Comparison of ENCODE assay signal across 33 cellular contexts in the genomic region with DNA sequence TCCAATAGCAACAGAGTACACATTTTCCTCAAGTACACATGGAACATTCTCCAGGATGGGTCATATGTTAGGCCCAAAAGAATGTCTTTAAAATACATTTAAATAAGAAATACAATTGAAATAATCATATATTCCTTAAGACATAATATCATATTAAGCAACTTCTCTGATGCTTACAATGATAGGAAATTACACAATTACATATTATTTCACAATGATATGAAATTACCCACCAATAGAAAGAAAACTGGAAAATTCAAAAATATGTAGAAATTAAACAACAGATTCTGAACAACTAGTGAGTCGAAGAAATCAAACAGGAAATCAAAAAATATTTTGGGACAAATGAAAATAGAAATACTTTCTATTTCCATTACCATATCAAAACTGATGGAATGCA. TPM values are rescaled to one million over a fixed set of nuclear protein-coding genes. Genes with fewer than 3 reads are reported as not detected.
"Had no signal": no experiment of that assay in that cellular context is flagged by ENCODE, and none has a peak within 500 bp of the region (broad histone marks: within the 10 kb centered on the region; RNA-seq: fewer than 3 reads in every experiment).

No MANE protein-coding gene starts in this region.

- FAIRE-seq: bronchial epithelial cell had no signal

- DNase-seq: activated B cell treated with CpG ODN at 0.5 μM for 24 hours; activated CD4-positive, alpha-beta memory T cell treated with anti-CD3 and anti-CD28 coated beads for 36 hours; activated CD4-positive, alpha-beta T cell treated with anti-CD3 and anti-CD28 coated beads for 4 hours; activated CD4-positive, alpha-beta T cell treated with anti-CD3 and anti-CD28 coated beads, Interleukin-2, amount 50 U/mL, for 1 hour; activated CD4-positive, CD25-positive, alpha-beta regulatory T cell treated with anti-CD3 and anti-CD28 coated beads, Interleukin-2, amount 50 U/mL, for 72 hours; activated CD8-positive, alpha-beta memory T cell treated with anti-CD3 and anti-CD28 coated beads, Interleukin-2, amount 50 U/mL, for 4 hours; activated gamma-delta T cell treated with Interleukin-2 at 50 U/mL for 16 hours; activated naive CD4-positive, alpha-beta T cell treated with anti-CD3 and anti-CD28 coated beads for 36 hours; activated T-cell treated with anti-CD3 and anti-CD28 coated beads for 4 hours; activated T-cell treated with anti-CD3 and anti-CD28 coated beads, Interleukin-2, amount 50 U/mL, for 4 hours; anterior cingulate cortex; caudate nucleus; cerebellar nuclear complex; NCI-H1048; NCI-H1105 treated with DMSO at 0.1 percent for 48 hours; NCI-H1436; NCI-H1694 treated with DMSO at 0.1 percent for 48 hours; NCI-H2029; NCI-H345; NCI-H524 treated with DMSO at 0.1 percent for 48 hours; NCI-H748 treated with DMSO at 0.1 percent for 48 hours; NK-92 treated with Interleukin-12 subunit alpha and Interleukin-12 subunit beta, amount 100 ng/mL, for 24 hours; PC-3; Peyer's patch; RPMI8226; SHP77 treated with DMSO at 0.1 percent for 48 hours; SK-N-SH had no signal

RNA-seq across cellular contexts. Expression of a gene that starts 46.7 kb away (rescaled TPM):
- total RNA-seq: bronchial epithelial cell, MCF 10A had no signal

RNA-seq across cellular contexts. Expression of a gene that starts 56.2 kb away (rescaled TPM):
- total RNA-seq: activated B cell treated with CpG ODN at 0.5 μM for 24 hours; activated naive CD4-positive, alpha-beta T cell treated with anti-CD3 and anti-CD28 coated beads for 36 hours; activated naive CD4-positive, alpha-beta T cell treated with anti-CD3 and anti-CD28 coated beads, Interleukin-2, amount 50 U/mL, for 72 hours; activated T-cell treated with anti-CD3 and anti-CD28 coated beads, Interleukin-2, amount 50 U/mL, for 4 hours; activated T-helper 1 cell treated with anti-CD3 and anti-CD28 coated beads, Interleukin-12 subunit alpha, Interleukin-12 subunit beta, Interleukin-2, Interleukin-4 antibody, amounts not matched to agents 30 ng/mL and 10 ng/mL and 1 ng/mL, durations not matched to agents 14 hours and 24 hours and 36 hours; bronchial epithelial cell; MCF 10A; NCI-H460; PC-3; Peyer's patch; SJSA1 had no signal
